1 cellular context compared by ENCODE assay signal in genomic region chr2:159773876-159774275, GRCh38.
TF ChIP-seq lines count a peak whose summit lies in the region.

No MANE protein-coding gene starts in this region.

TF ChIP-seq in K562, 482 proteins besides CTCF, POLR2A, EP300 and RAD21:
- no peak for TF ChIP-seq SIN3B (IDR thresholded peaks at IDR 0.05; ENCODE audit: low read depth)
- TF ChIP-seq POLR2G (IDR thresholded peaks at IDR 0.05; ENCODE audit: low read depth, low read length), result 0 out of 2 replicates have a peak, but pooled peaks have one; percentile 6
TF ChIP-seq in K562: peak in this region for 1.
